ENCODE assay signal across 8 cellular contexts in genomic region chr5:110414360-110414759, GRCh38.
DNase-seq lines count a peak whose midpoint lies in the region; ATAC-seq and TF ChIP-seq lines count a peak whose summit lies in the region.

No MANE protein-coding gene starts in this region.

- H3K27ac Mint-ChIP-seq in activated CD8-positive, alpha-beta T cell treated with anti-CD3 and anti-CD28 coated beads for 36 hours, result no peak overlapping the region
- no peak overlapping the region for H3K27ac Mint-ChIP-seq in activated CD8-positive, alpha-beta T cell treated with anti-CD3 and anti-CD28 coated beads, Interleukin-2, amount 10 ng/mL, durations not matched to agents 7 days and 5 days

- no peaks in the 10 kb centered on the region for H3K36me3 Mint-ChIP-seq in activated CD8-positive, alpha-beta T cell treated with anti-CD3 and anti-CD28 coated beads for 36 hours (ENCODE audit: low read depth)
- H3K36me3 Mint-ChIP-seq in activated CD8-positive, alpha-beta T cell treated with anti-CD3 and anti-CD28 coated beads, Interleukin-2, amount 10 ng/mL, durations not matched to agents 7 days and 5 days (ENCODE audit: low read depth), result no peaks in the 10 kb centered on the region

- no peak for ATAC-seq in activated CD8-positive, alpha-beta T cell treated with anti-CD3 and anti-CD28 coated beads for 36 hours
- ATAC-seq in activated CD8-positive, alpha-beta T cell treated with anti-CD3 and anti-CD28 coated beads, Interleukin-2, amount 10 ng/mL, durations not matched to agents 7 days and 5 days, result no peak
- ATAC-seq in thoracic aorta (ENCODE audit: insufficient number of reproducible peaks, low FRiP score, low read depth) (no peak), HG03354 (IDR thresholded peaks at IDR 0.05; ENCODE audit: poor library complexity, severe bottlenecking, unreplicated experiment) (no peak), upper lobe of left lung (ENCODE audit: low FRiP score in 2 of 2) (no peak)

- H3K36me3 ChIP-seq in thoracic aorta, result no peaks in the 10 kb centered on the region
- H3K36me3 ChIP-seq in upper lobe of left lung, result no peaks in the 10 kb centered on the region

- no peak overlapping the region for H3K27ac ChIP-seq in thoracic aorta
- no peak overlapping the region for H3K27ac ChIP-seq in coronary artery
- H3K27ac ChIP-seq in upper lobe of left lung, result no peak overlapping the region

- no peak for TF ChIP-seq POLR2A in upper lobe of left lung (IDR thresholded peaks at IDR 0.05)

- H3K4me3 ChIP-seq in epithelial cell of proximal tubule (ENCODE audit: low read depth, low read length) (no peak overlapping the region), thoracic aorta (no peak overlapping the region), coronary artery (no peak overlapping the region), upper lobe of left lung (no peak overlapping the region)

- peaks cover 11% of the 10 kb centered on the region for H3K4me1 Mint-ChIP-seq in activated CD8-positive, alpha-beta T cell treated with anti-CD3 and anti-CD28 coated beads for 36 hours (ENCODE audit: low read depth)
- no peaks in the 10 kb centered on the region for H3K4me1 Mint-ChIP-seq in activated CD8-positive, alpha-beta T cell treated with anti-CD3 and anti-CD28 coated beads, Interleukin-2, amount 10 ng/mL, durations not matched to agents 7 days and 5 days (ENCODE audit: low read depth)

- H3K4me3 Mint-ChIP-seq in activated CD8-positive, alpha-beta T cell treated with anti-CD3 and anti-CD28 coated beads for 36 hours, result no peak overlapping the region
- H3K4me3 Mint-ChIP-seq in activated CD8-positive, alpha-beta T cell treated with anti-CD3 and anti-CD28 coated beads, Interleukin-2, amount 10 ng/mL, durations not matched to agents 7 days and 5 days, result no peak overlapping the region

- H3K9me3 Mint-ChIP-seq in activated CD8-positive, alpha-beta T cell treated with anti-CD3 and anti-CD28 coated beads for 36 hours, result no peaks in the 10 kb centered on the region
- no peaks in the 10 kb centered on the region for H3K9me3 Mint-ChIP-seq in activated CD8-positive, alpha-beta T cell treated with anti-CD3 and anti-CD28 coated beads, Interleukin-2, amount 10 ng/mL, durations not matched to agents 7 days and 5 days (ENCODE audit: insufficient read depth)

- no peaks in the 10 kb centered on the region for H3K27me3 Mint-ChIP-seq in activated CD8-positive, alpha-beta T cell treated with anti-CD3 and anti-CD28 coated beads for 36 hours
- H3K27me3 Mint-ChIP-seq in activated CD8-positive, alpha-beta T cell treated with anti-CD3 and anti-CD28 coated beads, Interleukin-2, amount 10 ng/mL, durations not matched to agents 7 days and 5 days (ENCODE audit: low read depth), result no peaks in the 10 kb centered on the region

- intact Hi-C loops in activated CD8-positive, alpha-beta T cell treated with anti-CD3 and anti-CD28 coated beads for 36 hours (cut with micrococcal nuclease), result no loop called here

- H3K4me1 ChIP-seq in thoracic aorta (ENCODE audit: control insufficient read depth in 1 of 2, low read depth in 2 of 2) (no peaks in the 10 kb centered on the region), upper lobe of left lung (no peaks in the 10 kb centered on the region)

- POLR2A ChIA-PET in activated CD8-positive, alpha-beta T cell treated with anti-CD3 and anti-CD28 coated beads for 36 hours (lab: Charles Lee), result no interaction called here
- POLR2A ChIA-PET in activated CD8-positive, alpha-beta T cell treated with anti-CD3 and anti-CD28 coated beads, Interleukin-2, amount 10 ng/mL, durations not matched to agents 7 days and 5 days (lab: Charles Lee), result no interaction called here

- no peak for TF ChIP-seq EP300 in upper lobe of left lung (IDR thresholded peaks at IDR 0.05)

- 41 to 62% methylated on average over 2 of the region's 2 CpGs for WGBS in upper lobe of left lung, 2 donors

- CTCF ChIA-PET in activated CD8-positive, alpha-beta T cell treated with anti-CD3 and anti-CD28 coated beads for 36 hours (lab: Charles Lee), result interaction anchor here (0.7 to 1.3 kb wide), 4 partner anchors 38 to 727 kb away, joined by 3 read pairs; partner anchors contain the start of gene MAN2A1
- CTCF ChIA-PET in activated CD8-positive, alpha-beta T cell treated with anti-CD3 and anti-CD28 coated beads, Interleukin-2, amount 10 ng/mL, durations not matched to agents 7 days and 5 days (lab: Charles Lee), result interaction anchor here (0.9 to 1.3 kb wide), 5 partner anchors 9 to 733 kb away, joined by 3 to 4 read pairs (median 4); no protein-coding TSS in a partner anchor

- H3K9me3 ChIP-seq in thoracic aorta (no peaks in the 10 kb centered on the region), upper lobe of left lung (no peaks in the 10 kb centered on the region)

- H3K27me3 ChIP-seq in thoracic aorta (replicated peaks; ENCODE audit: insufficient read depth) (no peaks in the 10 kb centered on the region), upper lobe of left lung (no peaks in the 10 kb centered on the region)

- no peak for TF ChIP-seq CTCF in activated CD8-positive, alpha-beta T cell treated with anti-CD3 and anti-CD28 coated beads for 36 hours (IDR thresholded peaks at IDR 0.05)
- TF ChIP-seq CTCF in epithelial cell of proximal tubule (conservative IDR thresholded peaks at IDR 0.05; ENCODE audit: low read depth, low read length) (peak; percentile 79), thoracic aorta (IDR thresholded peaks at IDR 0.05) (peak; percentile 32), coronary artery (IDR thresholded peaks at IDR 0.05) (no peak), upper lobe of left lung (IDR thresholded peaks at IDR 0.05) (peak in 1 of 6 experiments; percentile 13)

- DNase-seq in activated CD8-positive, alpha-beta T cell treated with anti-CD3 and anti-CD28 coated beads for 36 hours, result peak; percentile 16
- no peak for DNase-seq in activated CD8-positive, alpha-beta T cell treated with anti-CD3 and anti-CD28 coated beads, Interleukin-2, amount 10 ng/mL, durations not matched to agents 7 days and 5 days
- DNase-seq in LoVo (ENCODE audit: low spot score) (peak; percentile 3), epithelial cell of proximal tubule (ENCODE audit: low read depth) (no peak), thoracic aorta (ENCODE audit: low spot score) (no peak), coronary artery (ENCODE audit: low spot score) (no peak), upper lobe of left lung (no peak)

Comparison
In these comparisons a context has a peak if more than half of its experiments do, and no peak if none do; other contexts are left out.
1. DNase-seq: peak in activated CD8-positive, alpha-beta T cell treated with anti-CD3 and anti-CD28 coated beads for 36 hours (single experiment) and LoVo (single experiment); none in activated CD8-positive, alpha-beta T cell treated with anti-CD3 and anti-CD28 coated beads, Interleukin-2, amount 10 ng/mL, durations not matched to agents 7 days and 5 days (single experiment), epithelial cell of proximal tubule (single experiment), thoracic aorta (single experiment), coronary artery (single experiment) and upper lobe of left lung (0 of 2).
2. CTCF ChIP-seq: peak in epithelial cell of proximal tubule (single experiment) and thoracic aorta (single experiment); none in activated CD8-positive, alpha-beta T cell treated with anti-CD3 and anti-CD28 coated beads for 36 hours (single experiment) and coronary artery (single experiment).